Comparison of ENCODE assay signal across 15 cellular contexts in genomic region chr1:222641269-222641948, GRCh38. TPM values are rescaled to one million over a fixed set of nuclear protein-coding genes. Genes with fewer than 3 reads are reported as not detected.
A peak's percentile ranks its signal among the peaks of the same experiment; 100 is the strongest.
DNase-seq lines count a peak whose midpoint lies in the region; ATAC-seq and TF ChIP-seq lines count a peak whose summit lies in the region.
"Had no signal": no experiment of that assay in that cellular context is flagged by ENCODE, and none has a peak within 500 bp of the region (broad histone marks: within the 10 kb centered on the region; RNA-seq: fewer than 3 reads in every experiment).

No MANE protein-coding gene starts in this region.

- H3K9me3 Mint-ChIP-seq in CD4-positive, alpha-beta memory T cell: no peaks in the 10 kb centered on the region
- no peaks in the 10 kb centered on the region for H3K9me3 Mint-ChIP-seq in nephron

- H3K27me3 ChIP-seq in CD4-positive, alpha-beta memory T cell (ENCODE audit: insufficient read depth, low read length): no peaks in the 10 kb centered on the region
- H3K27me3 ChIP-seq in upper lobe of left lung (no peaks in the 10 kb centered on the region), body of pancreas (no peaks in the 10 kb centered on the region)
- H3K27me3 ChIP-seq: SJCRH30 had no signal

- POLR2A ChIA-PET in CD4-positive, alpha-beta memory T cell (lab: Charles Lee; ENCODE audit: partially characterized antibody): interaction anchor here (2.1 kb wide), 1 partner anchor 72 kb away, joined by 10 read pairs; the partner anchor contains the start of genes AIDA and BROX

- H3K36me3 Mint-ChIP-seq in CD4-positive, alpha-beta memory T cell: peaks cover 21 to 38% of the 10 kb centered on the region in 2 donors
- H3K36me3 Mint-ChIP-seq in nephron (ENCODE audit: low read depth): peaks cover 42% of the 10 kb centered on the region

- TF ChIP-seq CTCF in VCaP (conservative IDR thresholded peaks at IDR 0.05): no peak
- no peak for TF ChIP-seq CTCF in nephron (IDR thresholded peaks at IDR 0.05; ENCODE audit: unreplicated experiment in 3 of 3)
- TF ChIP-seq CTCF in upper lobe of left lung (IDR thresholded peaks at IDR 0.05): no peak
- TF ChIP-seq CTCF in body of pancreas (IDR thresholded peaks at IDR 0.05): no peak

- ATAC-seq in upper lobe of left lung (ENCODE audit: low FRiP score in 2 of 2) (no peak), body of pancreas (no peak)

- no peak for DNase-seq in CD4-positive, alpha-beta memory T cell
- DNase-seq in M059J (ENCODE audit: low read depth) (peak; percentile 15), kidney glomerular epithelial cell (lab: John Stamatoyannopoulos, UW) (no peak), upper lobe of left lung (no peak), body of pancreas (no peak)
- DNase-seq: DMS 273 treated with DMSO at 0.1 percent for 48 hours, IMR-90, NCI-H1436 treated with DMSO at 0.1 percent for 48 hours, NCI-H2081, NCI-H226, NCI-H526, SJCRH30 had no signal

- H3K27ac Mint-ChIP-seq in CD4-positive, alpha-beta memory T cell: peak overlapping the region in 6 of 7 donors; percentile 9 to 97 (median 22)
- peak overlapping the region in 1 of 3 experiments; percentile 47 for H3K27ac Mint-ChIP-seq in nephron

- no peaks in the 10 kb centered on the region for H3K27me3 Mint-ChIP-seq in CD4-positive, alpha-beta memory T cell
- no peaks in the 10 kb centered on the region for H3K27me3 Mint-ChIP-seq in nephron (ENCODE audit: low read depth)

- H3K4me1 Mint-ChIP-seq in CD4-positive, alpha-beta memory T cell: peaks cover 15 to 30% (median 22%) of the 10 kb centered on the region in 4 donors
- peaks cover 24% of the 10 kb centered on the region for H3K4me1 Mint-ChIP-seq in nephron

- TF ChIP-seq POLR2A in upper lobe of left lung (IDR thresholded peaks at IDR 0.05) (no peak), body of pancreas (IDR thresholded peaks at IDR 0.05) (no peak)

- intact Hi-C loops in CD4-positive, alpha-beta memory T cell (cut with micrococcal nuclease): loop anchor here (5.0 kb wide), 2 partner anchors 899 to 1204 kb away; partner anchors contain the start of gene DUSP10
- intact Hi-C loops in body of pancreas (cut with DNase I): no loop called here

- no peak for TF ChIP-seq EP300 in upper lobe of left lung (IDR thresholded peaks at IDR 0.05)

- no peaks in the 10 kb centered on the region for H3K9me3 ChIP-seq in CD4-positive, alpha-beta memory T cell (ENCODE audit: control insufficient read depth in 1 of 2, low read length in 2 of 2)
- H3K9me3 ChIP-seq in upper lobe of left lung: no peaks in the 10 kb centered on the region
- H3K9me3 ChIP-seq in body of pancreas: no peaks in the 10 kb centered on the region
- H3K9me3 ChIP-seq: SJCRH30 had no signal

- H3K4me1 ChIP-seq in CD4-positive, alpha-beta memory T cell (ENCODE audit: insufficient read depth, low read length): peaks cover 25% of the 10 kb centered on the region
- peaks cover 13 to 16% (median 15%) of the 10 kb centered on the region in 4 donors for H3K4me1 ChIP-seq in upper lobe of left lung
- peaks cover 15% of the 10 kb centered on the region for H3K4me1 ChIP-seq in body of pancreas
- H3K4me1 ChIP-seq: SJCRH30 had no signal

- peaks cover 5% of the 10 kb centered on the region for H3K36me3 ChIP-seq in CD4-positive, alpha-beta memory T cell (ENCODE audit: insufficient read depth, low read length)
- peaks cover 0 to 31% (median 0%) of the 10 kb centered on the region in 4 donors for H3K36me3 ChIP-seq in upper lobe of left lung
- peaks cover 0 to 3% of the 10 kb centered on the region in 2 donors for H3K36me3 ChIP-seq in body of pancreas (replicated peaks in 1 of 2; ENCODE audit: insufficient read depth in 1 of 2, low read depth in 2 of 2)

- no peak overlapping the region for H3K27ac ChIP-seq in CD4-positive, alpha-beta memory T cell (ENCODE audit: low read depth, low read length)
- H3K27ac ChIP-seq in VCaP (peak overlapping the region; percentile 2; the same call in 1 of the 2 replicates), upper lobe of left lung (no peak overlapping the region), body of pancreas (no peak overlapping the region)
- H3K27ac ChIP-seq: RWPE1, SJCRH30 had no signal

- H3K4me3 Mint-ChIP-seq in CD4-positive, alpha-beta memory T cell: peak overlapping the region in 3 of 8 donors; percentile 13 to 27 (median 24)
- H3K4me3 Mint-ChIP-seq in nephron: peak overlapping the region; percentile 60 to 77 (median 69)

- H3K4me3 ChIP-seq in CD4-positive, alpha-beta memory T cell (ENCODE audit: low read length in 2 of 2): no peak overlapping the region
- no peak overlapping the region for H3K4me3 ChIP-seq in upper lobe of left lung
- H3K4me3 ChIP-seq in body of pancreas: no peak overlapping the region
- H3K4me3 ChIP-seq: SJCRH30 had no signal

- WGBS in upper lobe of left lung, 2 donors: 74% methylated on average over 5 of the region's 5 CpGs
- WGBS in body of pancreas, 2 donors: 53 to 54% methylated on average over 5 of the region's 5 CpGs

- CTCF ChIA-PET in CD4-positive, alpha-beta memory T cell (lab: Charles Lee; ENCODE audit: partially characterized antibody): interaction anchor here (1.0 to 2.0 kb wide), 3 partner anchors 9 to 79 kb away, joined by 3 to 6 read pairs (median 4); no protein-coding TSS in a partner anchor

RNA-seq across cellular contexts. Expression of gene MIA3, which starts 23.5 kb away (rescaled TPM):
- total RNA-seq in CD4-positive, alpha-beta memory T cell: 100 to 1,000 TPM; 120 to 124 TPM
- polyA plus RNA-seq in CD4-positive, alpha-beta memory T cell: 10 to 100 TPM; 42.0 to 74.3 TPM
- 51.0 and 53.7 TPM in 2 replicates for total RNA-seq in M059J (2014; rRNA removed; shearing (Covaris generic))
- 10 to 100 TPM; 29.6 to 76.0 (median 58.2) TPM for total RNA-seq in upper lobe of left lung
- total RNA-seq in body of pancreas: 10 to 100 TPM; 32.2 to 44.8 TPM

RNA-seq across cellular contexts. Expression of gene TAF1A, which starts 51.7 kb away (rescaled TPM):
- total RNA-seq in CD4-positive, alpha-beta memory T cell: 10 to 100 TPM; 16.4 to 17.8 TPM
- polyA plus RNA-seq in CD4-positive, alpha-beta memory T cell: 1 to 10 TPM; 3.1 to 5.7 TPM
- total RNA-seq in M059J (2014; rRNA removed; shearing (Covaris generic)): 9.3 and 16.7 TPM in 2 replicates
- total RNA-seq in upper lobe of left lung (10 to 100 TPM in 1 of 6 donors, 1 to 10 TPM in 5; 1.6 to 12.0 (median 4.7) TPM), body of pancreas (10 to 100 TPM in 1 of 2 donors, under 1 TPM in 1; 0.99 to 15.8 TPM)
